In the genomic region with DNA sequence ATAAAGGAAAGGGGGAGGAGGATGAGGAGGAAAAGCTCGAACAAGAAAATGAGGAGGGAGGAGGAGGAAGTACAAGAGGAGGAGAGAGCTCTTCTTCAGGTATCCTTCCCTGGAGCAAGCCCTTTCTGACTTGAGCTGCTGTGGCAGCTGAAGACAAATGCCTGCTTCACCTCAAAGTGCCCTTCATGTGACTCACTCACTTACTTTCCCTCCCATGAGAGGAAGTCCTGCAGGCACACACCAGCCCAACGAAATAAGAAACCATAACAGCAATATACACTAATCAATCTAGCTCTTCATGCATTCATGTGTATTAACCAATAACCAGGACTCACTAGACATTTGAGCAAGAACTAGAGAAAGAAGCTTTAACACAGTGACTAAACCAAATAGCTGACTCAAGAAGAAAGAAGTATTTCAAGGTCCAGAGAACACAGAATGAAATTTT, we compare ENCODE assay signal across 11 cellular contexts.
DNase-seq lines count a peak whose midpoint lies in the region; ATAC-seq and TF ChIP-seq lines count a peak whose summit lies in the region.
"Had no signal": no experiment of that assay in that cellular context is flagged by ENCODE, and none has a peak within 500 bp of the region (broad histone marks: within the 10 kb centered on the region; RNA-seq: fewer than 3 reads in every experiment).

No MANE protein-coding gene starts in this region.

- no peaks in the 10 kb centered on the region for H3K9me3 Mint-ChIP-seq in activated T-cell treated with anti-CD3 and anti-CD28 coated beads, Interleukin-2, amount 50 U/mL, for 4 hours

- no peaks in the 10 kb centered on the region for H3K36me3 ChIP-seq in colonic mucosa

- no peak overlapping the region for H3K27ac ChIP-seq in colonic mucosa
- H3K27ac ChIP-seq: VCaP had no signal

- intact Hi-C loops in colonic mucosa (cut with DNase I): no loop called here

- ATAC-seq in GM18520 (IDR thresholded peaks at IDR 0.05; ENCODE audit: unreplicated experiment) (peak; percentile 97), GM21619 (IDR thresholded peaks at IDR 0.05; ENCODE audit: unreplicated experiment) (peak; percentile 95), HG03432 (IDR thresholded peaks at IDR 0.05; ENCODE audit: unreplicated experiment) (peak; percentile 97)
- no peak for ATAC-seq in activated T-cell treated with anti-CD3 and anti-CD28 coated beads, Interleukin-2, amount 50 U/mL, for 4 hours

- DNase-seq in epithelial cell of esophagus (ENCODE audit: low read depth): peak; percentile 55
- DNase-seq in T-helper 1 cell: no peak
- no peak for DNase-seq in activated T-cell treated with anti-CD3 and anti-CD28 coated beads, Interleukin-2, amount 50 U/mL, for 4 hours
- DNase-seq in colonic mucosa: no peak
- DNase-seq in NCI-H2196 treated with DMSO at 0.1 percent for 48 hours (lab: John Stamatoyannopoulos, UW; ENCODE audit: unreplicated experiment): no peak
- DNase-seq: amygdala, NCI-H1417 treated with DMSO at 0.1 percent for 48 hours had no signal

- H3K4me1 Mint-ChIP-seq in activated T-cell treated with anti-CD3 and anti-CD28 coated beads, Interleukin-2, amount 50 U/mL, for 4 hours (ENCODE audit: low read depth): no peaks in the 10 kb centered on the region

- H3K4me1 ChIP-seq in colonic mucosa: no peaks in the 10 kb centered on the region

- H3K9me3 ChIP-seq in colonic mucosa: no peaks in the 10 kb centered on the region

- H3K36me3 Mint-ChIP-seq in activated T-cell treated with anti-CD3 and anti-CD28 coated beads, Interleukin-2, amount 50 U/mL, for 4 hours (ENCODE audit: insufficient read depth): no peaks in the 10 kb centered on the region

- no peak for TF ChIP-seq CTCF in epithelial cell of esophagus (IDR thresholded peaks at IDR 0.05; ENCODE audit: insufficient read depth, low read depth, low read length, missing control alignments)
- TF ChIP-seq CTCF in colonic mucosa (IDR thresholded peaks at IDR 0.05): no peak

- no peak overlapping the region for H3K4me3 ChIP-seq in epithelial cell of esophagus (ENCODE audit: low read length)
- H3K4me3 ChIP-seq in colonic mucosa: no peak overlapping the region

- peaks cover 8% of the 10 kb centered on the region for H3K27me3 Mint-ChIP-seq in activated T-cell treated with anti-CD3 and anti-CD28 coated beads, Interleukin-2, amount 50 U/mL, for 4 hours (ENCODE audit: low read depth)

- H3K27me3 ChIP-seq in colonic mucosa: no peaks in the 10 kb centered on the region

- no peak overlapping the region for H3K9ac ChIP-seq in colonic mucosa (ENCODE audit: low read depth in 2 of 2, low read length in 2 of 2)

- no peak overlapping the region for H3K4me3 Mint-ChIP-seq in activated T-cell treated with anti-CD3 and anti-CD28 coated beads, Interleukin-2, amount 50 U/mL, for 4 hours

Comparison
In these comparisons a context has a peak if more than half of its experiments do, and no peak if none do; other contexts are left out.
1. ATAC-seq: peak in GM18520 (single experiment), GM21619 (single experiment) and HG03432 (single experiment); none in activated T-cell treated with anti-CD3 and anti-CD28 coated beads, Interleukin-2, amount 50 U/mL, for 4 hours (0 of 2).